ENCODE assay signal across 11 cellular contexts in the genomic region with DNA sequence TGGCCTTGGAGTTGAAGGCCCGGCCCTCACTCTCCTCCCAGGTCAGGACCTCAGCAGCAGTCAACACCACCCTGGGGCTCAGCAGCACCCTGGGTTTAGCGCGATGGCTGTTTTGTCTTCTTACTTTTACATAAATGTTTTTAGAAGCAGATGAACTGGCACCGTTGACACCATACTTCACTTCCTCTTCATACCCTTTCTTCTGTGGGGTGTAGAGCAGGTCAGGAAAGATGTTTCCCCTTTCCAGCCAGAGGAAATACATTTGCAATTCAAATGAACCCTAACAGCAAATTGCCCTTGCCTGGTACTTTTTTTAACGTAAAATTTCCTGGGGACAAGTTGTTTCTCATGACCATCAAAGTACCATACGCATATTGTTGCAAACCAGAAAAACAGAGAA. TPM values are rescaled to one million over a fixed set of nuclear protein-coding genes. Genes with fewer than 3 reads are reported as not detected.
A peak's percentile ranks its signal among the peaks of the same experiment; 100 is the strongest.
DNase-seq lines count a peak whose midpoint lies in the region; ATAC-seq and TF ChIP-seq lines count a peak whose summit lies in the region.
"Had no signal": no experiment of that assay in that cellular context is flagged by ENCODE, and none has a peak within 500 bp of the region (broad histone marks: within the 10 kb centered on the region; RNA-seq: fewer than 3 reads in every experiment).

No MANE protein-coding gene starts in this region.

- no peaks in the 10 kb centered on the region for H3K79me2 ChIP-seq in OCI-LY3 (ENCODE audit: low read length)

- no peak overlapping the region for H2AFZ ChIP-seq in OCI-LY3 (ENCODE audit: low read depth, low read length)

- no peak overlapping the region for H3K9ac ChIP-seq in OCI-LY3 (ENCODE audit: low read length)

- H3K36me3 ChIP-seq in OCI-LY3 (replicated peaks; ENCODE audit: low read depth, low read length) = no peaks in the 10 kb centered on the region
- H3K36me3 ChIP-seq in gastroesophageal sphincter = no peaks in the 10 kb centered on the region
- H3K36me3 ChIP-seq in thyroid gland = no peaks in the 10 kb centered on the region

- POLR2A ChIA-PET in CD4-positive, alpha-beta T cell (lab: Charles Lee) = no interaction called here

- H3K9me3 ChIP-seq in CD4-positive, alpha-beta T cell (ENCODE audit: control insufficient read depth, low read length) = no peaks in the 10 kb centered on the region
- no peaks in the 10 kb centered on the region for H3K9me3 ChIP-seq in OCI-LY3 (ENCODE audit: insufficient read depth, low read length)
- H3K9me3 ChIP-seq in gastroesophageal sphincter = no peaks in the 10 kb centered on the region
- no peaks in the 10 kb centered on the region for H3K9me3 ChIP-seq in thyroid gland

- no peak for DNase-seq in CD4-positive, alpha-beta T cell
- no peak for DNase-seq in NCI-H146 treated with DMSO at 0.1 percent for 48 hours (lab: John Stamatoyannopoulos, UW; ENCODE audit: unreplicated experiment)
- no peak for DNase-seq in amygdala (lab: John Stamatoyannopoulos, UW)
- no peak for DNase-seq in thyroid gland
- no peak for DNase-seq in 8988T
- DNase-seq: effector CD4-positive, alpha-beta T cell; NCI-H345; stimulated activated CD4-positive, alpha-beta T cell treated with anti-CD3 and anti-CD28 coated beads, Interleukin-4, amount 100 ng/mL, for 4 hours had no signal

- no peaks in the 10 kb centered on the region; the same call in 1 of the 2 replicates for H4K20me1 ChIP-seq in OCI-LY3 (ENCODE audit: insufficient read depth, low read length)

- no peak for TF ChIP-seq EP300 in gastroesophageal sphincter (IDR thresholded peaks at IDR 0.05)

- H3K4me3 ChIP-seq in OCI-LY3 (ENCODE audit: low read length) (peak overlapping the region; percentile 44), gastroesophageal sphincter (no peak overlapping the region), thyroid gland (replicated peaks in 1 of 3) (no peak overlapping the region)

- CTCF ChIA-PET in CD4-positive, alpha-beta T cell (lab: Charles Lee) = no interaction called here

- H3K4me1 Mint-ChIP-seq in CD4-positive, alpha-beta T cell (ENCODE audit: low read depth) = peaks cover 53% of the 10 kb centered on the region

- no peaks in the 10 kb centered on the region for H3K9me3 Mint-ChIP-seq in CD4-positive, alpha-beta T cell

- intact Hi-C loops in CD4-positive, alpha-beta T cell (cut with DNase I, micrococcal nuclease) = loop anchor here in 1 of 2 experiments (2.0 kb wide), 1 partner anchor 52 kb away; no protein-coding TSS in a partner anchor
- intact Hi-C loops in thyroid gland (cut with DNase I) = no loop called here

- no peak for ATAC-seq in CD4-positive, alpha-beta T cell (ENCODE audit: poor library complexity)
- ATAC-seq in GM21381 (IDR thresholded peaks at IDR 0.05; ENCODE audit: unreplicated experiment) (peak; percentile 27), gastroesophageal sphincter (no peak)

- H3K27ac ChIP-seq in CD4-positive, alpha-beta T cell (ENCODE audit: low read depth, low read length) = no peak overlapping the region
- H3K27ac ChIP-seq in OCI-LY3 (ENCODE audit: low read length) (peak overlapping the region; percentile 41; the same call in 1 of the 2 replicates), gastroesophageal sphincter (peak overlapping the region in 3 of 4 donors; percentile 17 to 61 (median 40)), thyroid gland (no peak overlapping the region)

- no peaks in the 10 kb centered on the region for H3K36me3 Mint-ChIP-seq in CD4-positive, alpha-beta T cell (ENCODE audit: low read depth)

- H3K4me2 ChIP-seq in OCI-LY3 (ENCODE audit: low read length) = peak overlapping the region; percentile 74

- no peaks in the 10 kb centered on the region for H3K27me3 ChIP-seq in CD4-positive, alpha-beta T cell (ENCODE audit: control insufficient read depth, insufficient read depth, low read length)
- H3K27me3 ChIP-seq in OCI-LY3 (ENCODE audit: low read depth, low read length) (peaks cover 28% of the 10 kb centered on the region), gastroesophageal sphincter (peaks cover 19% of the 10 kb centered on the region), thyroid gland (no peaks in the 10 kb centered on the region)

- TF ChIP-seq CTCF in CD4-positive, alpha-beta T cell (IDR thresholded peaks at IDR 0.05) = no peak
- TF ChIP-seq CTCF in OCI-LY3 (IDR thresholded peaks at IDR 0.05; ENCODE audit: low read depth, low read length) = no peak
- no peak for TF ChIP-seq CTCF in gastroesophageal sphincter (IDR thresholded peaks at IDR 0.05)
- no peak for TF ChIP-seq CTCF in thyroid gland (IDR thresholded peaks at IDR 0.05)

- no peaks in the 10 kb centered on the region for H3K27me3 Mint-ChIP-seq in CD4-positive, alpha-beta T cell

- no peak for TF ChIP-seq POLR2A in gastroesophageal sphincter (IDR thresholded peaks at IDR 0.05)
- no peak for TF ChIP-seq POLR2A in thyroid gland (IDR thresholded peaks at IDR 0.05)

- peak overlapping the region; percentile 46 for H3K4me3 Mint-ChIP-seq in CD4-positive, alpha-beta T cell

- WGBS in gastroesophageal sphincter (ENCODE audit: low coverage in 1 of 2), 2 donors = 83 to 91% methylated on average over 6 of the region's 6 CpGs
- WGBS in thyroid gland, 2 donors = 81 to 83% methylated on average over 6 of the region's 6 CpGs

- H3K27ac Mint-ChIP-seq in CD4-positive, alpha-beta T cell = peak overlapping the region; percentile 86

- H3K4me1 ChIP-seq in OCI-LY3 (ENCODE audit: low read length) (peaks cover 50% of the 10 kb centered on the region), gastroesophageal sphincter (peaks cover 0 to 31% (median 15%) of the 10 kb centered on the region in 3 donors), thyroid gland (peaks cover 12 to 21% of the 10 kb centered on the region in 2 donors)

RNA-seq across cellular contexts. Expression of gene SNX9, which starts 54.7 kb away (rescaled TPM):
- total RNA-seq in CD4-positive, alpha-beta T cell = 10 to 100 TPM; 46.6 to 48.5 TPM
- total RNA-seq in gastroesophageal sphincter (100 to 1,000 TPM in 1 of 4 donors, 10 to 100 TPM in 3; 68.3 to 101 (median 85.0) TPM), thyroid gland (10 to 100 TPM; 44.6 to 73.1 (median 47.2) TPM)

Comparison
In these comparisons a context has a peak if more than half of its experiments do, and no peak if none do; other contexts are left out.
1. H3K27ac ChIP-seq: peak in OCI-LY3 (single experiment) and gastroesophageal sphincter (3 of 4); none in CD4-positive, alpha-beta T cell (single experiment) and thyroid gland (0 of 3).